6 cellular contexts compared by ENCODE assay signal in the genomic region with DNA sequence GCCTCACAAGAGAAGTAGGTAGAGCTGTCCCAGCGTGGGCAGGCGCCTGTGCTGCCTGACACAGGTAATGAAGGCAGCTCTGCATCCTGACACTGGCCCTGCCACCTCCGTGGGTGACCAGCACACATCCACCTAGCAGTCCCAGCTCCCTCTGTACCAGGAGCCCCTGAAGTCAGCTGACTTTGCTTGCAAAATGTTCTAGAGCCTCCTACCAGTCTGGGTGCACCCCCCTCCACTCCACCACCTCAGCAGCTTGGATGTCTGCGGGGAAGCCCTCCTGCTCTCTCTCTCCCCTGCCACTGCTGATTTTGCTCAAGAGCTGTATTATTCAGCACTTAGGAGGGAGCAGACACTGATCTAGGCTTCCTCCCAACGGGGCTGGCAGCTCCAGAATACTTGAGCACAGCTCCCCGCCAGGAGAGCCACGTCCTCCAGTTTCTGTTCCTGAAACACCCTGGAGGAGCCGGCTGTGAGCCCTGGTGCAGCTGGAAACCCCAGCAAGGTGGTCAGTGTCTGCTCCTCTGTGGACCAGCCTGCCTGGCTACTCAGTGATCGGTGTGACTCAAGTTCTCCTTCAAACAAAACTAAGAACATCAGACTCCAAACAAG. TPM values are rescaled to one million over a fixed set of nuclear protein-coding genes. Genes with fewer than 3 reads are reported as not detected.
A peak's percentile ranks its signal among the peaks of the same experiment; 100 is the strongest.
DNase-seq lines count a peak whose midpoint lies in the region; ATAC-seq, FAIRE-seq and TF ChIP-seq lines count a peak whose summit lies in the region.

No MANE protein-coding gene starts in this region.

- H3K9me3 Mint-ChIP-seq in activated CD4-positive, alpha-beta memory T cell treated with anti-CD3 and anti-CD28 coated beads, Interleukin-2, amount 10 ng/mL, durations not matched to agents 7 days and 5 days: no peaks in the 10 kb centered on the region

- CTCF ChIA-PET in HCT116 (lab: Charles Lee): interaction anchor here (0.6 to 1.1 kb wide), 3 partner anchors 25 to 594 kb away, joined by 3 to 5 read pairs (median 3); no protein-coding TSS in a partner anchor
- CTCF ChIA-PET in activated CD4-positive, alpha-beta memory T cell treated with anti-CD3 and anti-CD28 coated beads, Interleukin-2, amount 10 ng/mL, durations not matched to agents 7 days and 5 days (lab: Charles Lee): interaction anchor here (0.7 to 5.6 kb wide), 7 partner anchors 18 to 926 kb away, joined by 3 to 26 read pairs (median 7); a partner anchor contains a TSS

- peak overlapping the region; percentile 95 for H3K4me3 Mint-ChIP-seq in activated CD4-positive, alpha-beta memory T cell treated with anti-CD3 and anti-CD28 coated beads, Interleukin-2, amount 10 ng/mL, durations not matched to agents 7 days and 5 days

- H3K36me3 ChIP-seq in HCT116 (ENCODE audit: control insufficient read depth in 1 of 2, insufficient read depth in 2 of 2, low read length in 2 of 2): 0 out of 4 replicates have a peak, but pooled peaks cover 3 to 5% of the 10 kb centered on the region in 2 experiments
- peaks cover 1 to 3% of the 10 kb centered on the region in 2 donors for H3K36me3 ChIP-seq in kidney (ENCODE audit: control insufficient read depth in 1 of 2, insufficient read depth in 2 of 2, low read length in 2 of 2)

- H3K4me2 ChIP-seq in HCT116 (ENCODE audit: low read length): peak overlapping the region; percentile 84

- TF ChIP-seq CTCF in HCT116 (IDR thresholded peaks at IDR 0.05 in 2 of 3, conservative IDR thresholded peaks at IDR 0.05 in 1 of 3; ENCODE audit: borderline replicate concordance in 1 of 3, insufficient read depth in 1 of 3, low read depth in 2 of 3, low read length in 2 of 3): no peak
- no peak for TF ChIP-seq CTCF in kidney (IDR thresholded peaks at IDR 0.05; ENCODE audit: borderline replicate concordance, extremely low read depth, insufficient read depth)

- DNase-seq in HCT116 (ENCODE audit: low read depth, low spot score) (no peak), kidney (no peak), T1000 (lab: John Stamatoyannopoulos, UW) (no peak)
- peak; percentile 40 for DNase-seq in activated CD4-positive, alpha-beta memory T cell treated with anti-CD3 and anti-CD28 coated beads, Interleukin-2, amount 10 ng/mL, durations not matched to agents 7 days and 5 days

- no peak for TF ChIP-seq POLR2A in HCT116 (IDR thresholded peaks at IDR 0.05; ENCODE audit: borderline replicate concordance, extremely low read depth, insufficient read depth, insufficient read length)

- H3K9ac ChIP-seq in HCT116 (ENCODE audit: low read length): peak overlapping the region; percentile 76
- H3K9ac ChIP-seq in kidney (ENCODE audit: low read length in 2 of 2): peak overlapping the region in 1 of 2 donors; percentile 48

- H3K27me3 Mint-ChIP-seq in activated CD4-positive, alpha-beta memory T cell treated with anti-CD3 and anti-CD28 coated beads, Interleukin-2, amount 10 ng/mL, durations not matched to agents 7 days and 5 days: no peaks in the 10 kb centered on the region

- no peaks in the 10 kb centered on the region for H4K20me1 ChIP-seq in HCT116 (ENCODE audit: insufficient read depth)

- POLR2A ChIA-PET in HCT116 (lab: Charles Lee): no interaction called here
- POLR2A ChIA-PET in activated CD4-positive, alpha-beta memory T cell treated with anti-CD3 and anti-CD28 coated beads, Interleukin-2, amount 10 ng/mL, durations not matched to agents 7 days and 5 days (lab: Charles Lee): interaction anchor here (0.6 to 8.1 kb wide), 22 partner anchors 9 to 512 kb away, joined by 3 to 91 read pairs (median 4); a partner anchor contains a TSS

- peak overlapping the region; percentile 98 for H3K27ac Mint-ChIP-seq in activated CD4-positive, alpha-beta memory T cell treated with anti-CD3 and anti-CD28 coated beads, Interleukin-2, amount 10 ng/mL, durations not matched to agents 7 days and 5 days

- H3K9me3 ChIP-seq in HCT116 (ENCODE audit: control insufficient read depth in 1 of 2, insufficient read depth in 1 of 2, low read depth in 1 of 2, low read length in 2 of 2) (no peaks in the 10 kb centered on the region), kidney (ENCODE audit: control insufficient read depth in 1 of 2, low read length in 2 of 2) (no peaks in the 10 kb centered on the region)

- BruUV-seq in HCT116 (replicated peaks; lab: Mats Ljungman, UMichigan): TSS peak; percentile 64

- H2AFZ ChIP-seq in HCT116 (ENCODE audit: low read depth, low read length, poor library complexity, severe bottlenecking): no peak overlapping the region

- peaks cover 17 to 19% of the 10 kb centered on the region in 2 experiments for H3K4me1 ChIP-seq in HCT116 (ENCODE audit: control insufficient read depth in 1 of 2, insufficient read depth in 2 of 2, low read length in 2 of 2)
- H3K4me1 ChIP-seq in kidney (ENCODE audit: control insufficient read depth in 1 of 2, insufficient read depth in 1 of 2, low read depth in 1 of 2, low read length in 2 of 2): peaks cover 7 to 34% of the 10 kb centered on the region in 2 donors

- H3K36me3 Mint-ChIP-seq in activated CD4-positive, alpha-beta memory T cell treated with anti-CD3 and anti-CD28 coated beads, Interleukin-2, amount 10 ng/mL, durations not matched to agents 7 days and 5 days (ENCODE audit: low read depth): peaks cover 41% of the 10 kb centered on the region

- ATAC-seq in HCT116: no peak
- no peak for ATAC-seq in HG03457 (IDR thresholded peaks at IDR 0.05; ENCODE audit: unreplicated experiment)
- ATAC-seq in HG03097 (IDR thresholded peaks at IDR 0.05; ENCODE audit: low FRiP score, unreplicated experiment): no peak

- H3K27me3 ChIP-seq in HCT116 (ENCODE audit: insufficient read depth, low read length): no peaks in the 10 kb centered on the region

- H3K4me3 ChIP-seq in HCT116 (replicated peaks in 1 of 2; ENCODE audit: low read depth in 1 of 2, low read length in 2 of 2) (peak overlapping the region; percentile 85 to 100), kidney (ENCODE audit: low read length in 2 of 2) (peak overlapping the region; percentile 53 to 69)

- H3K4me1 Mint-ChIP-seq in activated CD4-positive, alpha-beta memory T cell treated with anti-CD3 and anti-CD28 coated beads, Interleukin-2, amount 10 ng/mL, durations not matched to agents 7 days and 5 days: peaks cover 54% of the 10 kb centered on the region

- RAD21 ChIA-PET in HCT116 (lab: Charles Lee; ENCODE audit: low non-redundant PET in 1 of 2, low total read pairs in 2 of 2, uncharacterized antibody in 2 of 2, unreplicated experiment in 2 of 2): interaction anchor here in 1 of 2 experiments (0.5 kb wide), 1 partner anchor 44 kb away, joined by 4 read pairs; no protein-coding TSS in a partner anchor

- no peaks in the 10 kb centered on the region for H3K9me2 ChIP-seq in HCT116 (ENCODE audit: insufficient read depth)

- TF ChIP-seq RAD21 in HCT116 (IDR thresholded peaks at IDR 0.05; ENCODE audit: low read depth): no peak

- H3K79me2 ChIP-seq in HCT116 (ENCODE audit: insufficient read depth, low read length): peaks cover 47% of the 10 kb centered on the region

- intact Hi-C loops in HCT116 (cut with micrococcal nuclease): no loop called here
- intact Hi-C loops in kidney (cut with DNase I): no loop called here

- peak overlapping the region; percentile 73 for H3K27ac ChIP-seq in HCT116 (ENCODE audit: low read depth, low read length)
- no peak overlapping the region for H3K27ac ChIP-seq in kidney (ENCODE audit: low read depth in 2 of 2, low read length in 2 of 2)

- FAIRE-seq in kidney (lab: Jason Lieb, UNC): no peak

TF ChIP-seq in HCT116, 20 proteins besides CTCF, POLR2A, EP300 and RAD21 (continues in another document):
- TF ChIP-seq CBX3 (IDR thresholded peaks at IDR 0.05; ENCODE audit: low read depth) (no peak), TCF7L2 (IDR thresholded peaks at IDR 0.05; ENCODE audit: borderline replicate concordance, extremely low read depth, insufficient read depth, insufficient read length) (no peak), SIN3A (IDR thresholded peaks at IDR 0.05; ENCODE audit: low read depth) (no peak), EZH2phosphoT487 (IDR thresholded peaks at IDR 0.05; ENCODE audit: borderline replicate concordance) (no peak), ZNF274 (IDR thresholded peaks at IDR 0.05; ENCODE audit: low read depth, low read length) (no peak), ZFX (IDR thresholded peaks at IDR 0.05) (no peak), JUND (IDR thresholded peaks at IDR 0.05) (no peak), YY1 (IDR thresholded peaks at IDR 0.05; ENCODE audit: extremely low read depth, insufficient replicate concordance, low read depth, low read length) (no peak)

RNA-seq across cellular contexts. Expression of a gene that starts 1.0 kb away (rescaled TPM):
- total RNA-seq in HCT116 (2021; ENCODE audit: unreplicated experiment) (39.4 TPM), kidney (31.4 TPM)
- 21.5 and 22.1 TPM in 2 replicates for polyA plus RNA-seq in HCT116 (2012)
- 100 to 1,000 TPM; 155 to 156 TPM for total RNA-seq in activated CD4-positive, alpha-beta memory T cell treated with anti-CD3 and anti-CD28 coated beads, Interleukin-2, amount 10 ng/mL, durations not matched to agents 7 days and 5 days
- 16.3 TPM for polyA plus RNA-seq in kidney (ENCODE audit: insufficient read depth, low read depth, low replicate concordance)

RNA-seq across cellular contexts. Expression of a gene that starts 1.1 kb away (rescaled TPM):
- total RNA-seq in HCT116 (2021; ENCODE audit: unreplicated experiment) (71.3 TPM), kidney (18.8 TPM)
- polyA plus RNA-seq in HCT116 (2012): 40.4 and 63.0 TPM in 2 replicates
- 10 to 100 TPM; 16.5 to 17.3 TPM for total RNA-seq in activated CD4-positive, alpha-beta memory T cell treated with anti-CD3 and anti-CD28 coated beads, Interleukin-2, amount 10 ng/mL, durations not matched to agents 7 days and 5 days
- 11.1 TPM for polyA plus RNA-seq in kidney (ENCODE audit: insufficient read depth, low read depth, low replicate concordance)

RNA-seq across cellular contexts. Expression of a gene that starts 18.9 kb away (rescaled TPM):
- 2.2 TPM for total RNA-seq in HCT116 (2021; ENCODE audit: unreplicated experiment)
- polyA plus RNA-seq in HCT116 (2012): 1.8 and 2.3 TPM in 2 replicates
- 10 to 100 TPM; 16.5 to 16.6 TPM for total RNA-seq in activated CD4-positive, alpha-beta memory T cell treated with anti-CD3 and anti-CD28 coated beads, Interleukin-2, amount 10 ng/mL, durations not matched to agents 7 days and 5 days
- total RNA-seq in kidney: 2.3 TPM
- polyA plus RNA-seq in kidney (ENCODE audit: insufficient read depth, low read depth, low replicate concordance): 0.75 TPM

RNA-seq across cellular contexts. Expression of a gene that starts 42.3 kb away (rescaled TPM):
- 119 TPM for total RNA-seq in HCT116 (2021; ENCODE audit: unreplicated experiment)
- polyA plus RNA-seq in HCT116 (2012): 97.0 and 141 TPM in 2 replicates
- 100 to 1,000 TPM; 134 to 139 TPM for total RNA-seq in activated CD4-positive, alpha-beta memory T cell treated with anti-CD3 and anti-CD28 coated beads, Interleukin-2, amount 10 ng/mL, durations not matched to agents 7 days and 5 days
- total RNA-seq in kidney: 35.4 TPM
- polyA plus RNA-seq in kidney (ENCODE audit: insufficient read depth, low read depth, low replicate concordance): 48.9 TPM

RNA-seq across cellular contexts. Expression of a gene that starts 54.3 kb away (rescaled TPM):
- total RNA-seq in HCT116 (2021; ENCODE audit: unreplicated experiment) (321 TPM), kidney (395 TPM)
- polyA plus RNA-seq in HCT116 (2012): 329 and 359 TPM in 2 replicates
- 100 to 1,000 TPM; 580 to 588 TPM for total RNA-seq in activated CD4-positive, alpha-beta memory T cell treated with anti-CD3 and anti-CD28 coated beads, Interleukin-2, amount 10 ng/mL, durations not matched to agents 7 days and 5 days
- polyA plus RNA-seq in kidney (ENCODE audit: insufficient read depth, low read depth, low replicate concordance): 263 TPM
